22 cellular contexts compared by ENCODE assay signal in the genomic region with DNA sequence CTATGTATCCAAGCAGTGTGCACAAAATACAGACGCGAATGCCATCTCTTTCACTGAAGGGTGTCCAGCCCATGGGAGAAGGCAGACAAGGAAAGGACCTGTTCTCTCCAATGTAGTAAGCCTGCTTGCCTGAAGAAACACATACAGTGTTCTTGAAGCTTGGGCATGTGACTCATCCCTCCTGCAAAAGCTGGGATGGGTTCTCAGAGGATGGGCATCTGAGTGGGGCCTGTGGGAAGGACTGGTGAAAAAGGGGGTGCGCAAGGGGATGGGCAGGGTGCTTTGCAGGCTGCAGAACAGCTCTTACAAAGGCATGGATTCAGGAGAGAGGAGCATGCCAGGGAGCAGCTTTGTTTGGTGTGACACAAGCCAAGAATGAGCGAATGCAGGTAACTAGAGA.
DNase-seq lines count a peak whose midpoint lies in the region; ATAC-seq and TF ChIP-seq lines count a peak whose summit lies in the region.
"Had no signal": no experiment of that assay in that cellular context is flagged by ENCODE, and none has a peak within 500 bp of the region (broad histone marks: within the 10 kb centered on the region; RNA-seq: fewer than 3 reads in every experiment).

No MANE protein-coding gene starts in this region.

- peak overlapping the region; percentile 55 for H3K27ac Mint-ChIP-seq in activated naive CD4-positive, alpha-beta T cell treated with anti-CD3 and anti-CD28 coated beads for 36 hours
- no peak overlapping the region for H3K27ac Mint-ChIP-seq in activated naive CD4-positive, alpha-beta T cell treated with anti-CD3 and anti-CD28 coated beads, Interleukin-2, amount 10 ng/mL, durations not matched to agents 7 days and 5 days
- H3K27ac Mint-ChIP-seq in T-helper 17 cell, result peak overlapping the region; percentile 100
- H3K27ac Mint-ChIP-seq in stimulated activated effector memory CD8-positive, alpha-beta T cell treated with anti-CD3 and anti-CD28 coated beads, Interleukin-12 subunit alpha, Interleukin-12 subunit beta, amount 100 ng/mL, for 72 hours, result peak overlapping the region; percentile 89

- peaks cover 19% of the 10 kb centered on the region for H3K79me2 ChIP-seq in smooth muscle cell (ENCODE audit: low read depth)

- H3K4me1 ChIP-seq in gastroesophageal sphincter, result peaks cover 0 to 41% (median 5%) of the 10 kb centered on the region in 3 donors
- peaks cover 18% of the 10 kb centered on the region for H3K4me1 ChIP-seq in smooth muscle cell (ENCODE audit: low read depth)
- H3K4me1 ChIP-seq: pancreas had no signal

- TF ChIP-seq CTCF in gastroesophageal sphincter (IDR thresholded peaks at IDR 0.05), result no peak
- no peak for TF ChIP-seq CTCF in smooth muscle cell (IDR thresholded peaks at IDR 0.05; ENCODE audit: borderline replicate concordance, insufficient read depth, poor library complexity, severe bottlenecking)

- H3K36me3 Mint-ChIP-seq in activated naive CD4-positive, alpha-beta T cell treated with anti-CD3 and anti-CD28 coated beads for 36 hours (ENCODE audit: low read depth), result peaks cover 43% of the 10 kb centered on the region
- peaks cover 64% of the 10 kb centered on the region for H3K36me3 Mint-ChIP-seq in activated naive CD4-positive, alpha-beta T cell treated with anti-CD3 and anti-CD28 coated beads, Interleukin-2, amount 10 ng/mL, durations not matched to agents 7 days and 5 days
- peaks cover 11% of the 10 kb centered on the region for H3K36me3 Mint-ChIP-seq in T-helper 17 cell (ENCODE audit: low read depth)
- H3K36me3 Mint-ChIP-seq in stimulated activated effector memory CD8-positive, alpha-beta T cell treated with anti-CD3 and anti-CD28 coated beads, Interleukin-12 subunit alpha, Interleukin-12 subunit beta, amount 100 ng/mL, for 72 hours, result peaks cover 95% of the 10 kb centered on the region

- H3K9me3 Mint-ChIP-seq in activated naive CD4-positive, alpha-beta T cell treated with anti-CD3 and anti-CD28 coated beads for 36 hours, result no peaks in the 10 kb centered on the region
- H3K9me3 Mint-ChIP-seq in activated naive CD4-positive, alpha-beta T cell treated with anti-CD3 and anti-CD28 coated beads, Interleukin-2, amount 10 ng/mL, durations not matched to agents 7 days and 5 days, result no peaks in the 10 kb centered on the region
- H3K9me3 Mint-ChIP-seq in stimulated activated effector memory CD8-positive, alpha-beta T cell treated with anti-CD3 and anti-CD28 coated beads, Interleukin-12 subunit alpha, Interleukin-12 subunit beta, amount 100 ng/mL, for 72 hours, result no peaks in the 10 kb centered on the region
- H3K9me3 Mint-ChIP-seq: WTC11 had no signal

- no peak overlapping the region for H3K4me2 ChIP-seq in smooth muscle cell

- TF ChIP-seq POLR2A in gastroesophageal sphincter (IDR thresholded peaks at IDR 0.05), result no peak

- H3K4me3 ChIP-seq in gastroesophageal sphincter, result no peak overlapping the region
- no peak overlapping the region for H3K4me3 ChIP-seq in smooth muscle cell
- H3K4me3 ChIP-seq: K562, pancreas, Peyer's patch had no signal

- 71 to 97% methylated on average over 1 to 4 of the region's 4 CpGs for WGBS in gastroesophageal sphincter (ENCODE audit: low coverage in 1 of 2), 2 donors
- WGBS in smooth muscle cell (ENCODE audit: low lambda C conversion rate), result over 99% methylated on average over 4 of the region's 4 CpGs

- peaks cover 84% of the 10 kb centered on the region for H3K4me1 Mint-ChIP-seq in activated naive CD4-positive, alpha-beta T cell treated with anti-CD3 and anti-CD28 coated beads for 36 hours (ENCODE audit: low read depth)
- H3K4me1 Mint-ChIP-seq in activated naive CD4-positive, alpha-beta T cell treated with anti-CD3 and anti-CD28 coated beads, Interleukin-2, amount 10 ng/mL, durations not matched to agents 7 days and 5 days, result peaks cover 71% of the 10 kb centered on the region
- peaks cover 58% of the 10 kb centered on the region for H3K4me1 Mint-ChIP-seq in T-helper 17 cell
- peaks cover 90% of the 10 kb centered on the region for H3K4me1 Mint-ChIP-seq in stimulated activated effector memory CD8-positive, alpha-beta T cell treated with anti-CD3 and anti-CD28 coated beads, Interleukin-12 subunit alpha, Interleukin-12 subunit beta, amount 100 ng/mL, for 72 hours

- H3K27ac ChIP-seq in gastroesophageal sphincter (no peak overlapping the region), smooth muscle cell (ENCODE audit: low read depth) (no peak overlapping the region)
- H3K27ac ChIP-seq: pancreas had no signal

- no peaks in the 10 kb centered on the region for H3F3A ChIP-seq in smooth muscle cell (ENCODE audit: low read depth)

- DNase-seq in activated naive CD4-positive, alpha-beta T cell treated with anti-CD3 and anti-CD28 coated beads for 36 hours, result no peak
- no peak for DNase-seq in activated naive CD4-positive, alpha-beta T cell treated with anti-CD3 and anti-CD28 coated beads, Interleukin-2, amount 10 ng/mL, durations not matched to agents 7 days and 5 days
- no peak for DNase-seq in T-helper 17 cell
- DNase-seq in stimulated activated effector memory CD8-positive, alpha-beta T cell treated with anti-CD3 and anti-CD28 coated beads, Interleukin-12 subunit alpha, Interleukin-12 subunit beta, amount 100 ng/mL, for 72 hours (ENCODE audit: low spot score in 2 of 2), result no peak
- DNase-seq in smooth muscle cell (lab: John Stamatoyannopoulos, UW; ENCODE audit: unreplicated experiment), result no peak
- DNase-seq in T-helper 2 cell, result no peak
- DNase-seq in effector CD8-positive, alpha-beta T cell (lab: John Stamatoyannopoulos, UW), result no peak
- DNase-seq: activated T-cell treated with anti-CD3 and anti-CD28 coated beads for 4 hours; aorta; kidney; midbrain; NCI-H1105; NCI-H2171; NCI-H82; pancreas; Peyer's patch; stimulated activated CD4-positive, alpha-beta T cell treated with anti-CD3 and anti-CD28 coated beads, Interleukin-12 subunit alpha, Interleukin-12 subunit beta, amount 100 ng/mL, for 4 hours; stimulated activated naive CD8-positive, alpha-beta T cell treated with anti-CD3 and anti-CD28 coated beads, Interleukin-15, Interleukin-2, amounts not matched to agents 100 U/mL and 50 U/mL, for 24 hours had no signal

- H3K27me3 Mint-ChIP-seq in activated naive CD4-positive, alpha-beta T cell treated with anti-CD3 and anti-CD28 coated beads for 36 hours (ENCODE audit: low read depth), result no peaks in the 10 kb centered on the region
- no peaks in the 10 kb centered on the region for H3K27me3 Mint-ChIP-seq in activated naive CD4-positive, alpha-beta T cell treated with anti-CD3 and anti-CD28 coated beads, Interleukin-2, amount 10 ng/mL, durations not matched to agents 7 days and 5 days
- H3K27me3 Mint-ChIP-seq in T-helper 17 cell, result no peaks in the 10 kb centered on the region

- peaks cover 50% of the 10 kb centered on the region for H4K20me1 ChIP-seq in smooth muscle cell (ENCODE audit: low read depth)

- H2AFZ ChIP-seq in smooth muscle cell (ENCODE audit: low read depth), result no peak overlapping the region

- CTCF ChIA-PET in activated naive CD4-positive, alpha-beta T cell treated with anti-CD3 and anti-CD28 coated beads for 36 hours (lab: Charles Lee), result no interaction called here
- CTCF ChIA-PET in activated naive CD4-positive, alpha-beta T cell treated with anti-CD3 and anti-CD28 coated beads, Interleukin-2, amount 10 ng/mL, durations not matched to agents 7 days and 5 days (lab: Charles Lee), result no interaction called here

- no peak for ATAC-seq in T-helper 17 cell
- peak; percentile 37 for ATAC-seq in gastroesophageal sphincter
- no peak for ATAC-seq in stimulated activated effector memory CD8-positive, alpha-beta T cell treated with anti-CD3 and anti-CD28 coated beads, Interleukin-12 subunit alpha, Interleukin-12 subunit beta, amount 100 ng/mL, for 72 hours
- ATAC-seq: esophagus mucosa; K562; pancreas; stimulated activated naive CD8-positive, alpha-beta T cell treated with anti-CD3 and anti-CD28 coated beads, Interleukin-15, Interleukin-2, amounts not matched to agents 100 U/mL and 50 U/mL, for 24 hours; WTC11 had no signal

- H3K36me3 ChIP-seq in gastroesophageal sphincter (no peaks in the 10 kb centered on the region), smooth muscle cell (ENCODE audit: low read depth) (no peaks in the 10 kb centered on the region)
- H3K36me3 ChIP-seq: pancreas, Peyer's patch had no signal

- TF ChIP-seq EP300 in gastroesophageal sphincter (IDR thresholded peaks at IDR 0.05), result no peak

- H3K9me3 ChIP-seq in T-helper 17 cell (ENCODE audit: control insufficient read depth, low read length, poor library complexity, severe bottlenecking) (no peaks in the 10 kb centered on the region), gastroesophageal sphincter (no peaks in the 10 kb centered on the region), smooth muscle cell (replicated peaks; ENCODE audit: low read depth) (no peaks in the 10 kb centered on the region)
- H3K9me3 ChIP-seq: pancreas, Peyer's patch had no signal

- H3K4me3 Mint-ChIP-seq in activated naive CD4-positive, alpha-beta T cell treated with anti-CD3 and anti-CD28 coated beads for 36 hours, result no peak overlapping the region
- H3K4me3 Mint-ChIP-seq in activated naive CD4-positive, alpha-beta T cell treated with anti-CD3 and anti-CD28 coated beads, Interleukin-2, amount 10 ng/mL, durations not matched to agents 7 days and 5 days, result no peak overlapping the region
- peak overlapping the region; percentile 59 for H3K4me3 Mint-ChIP-seq in T-helper 17 cell
- H3K4me3 Mint-ChIP-seq in stimulated activated effector memory CD8-positive, alpha-beta T cell treated with anti-CD3 and anti-CD28 coated beads, Interleukin-12 subunit alpha, Interleukin-12 subunit beta, amount 100 ng/mL, for 72 hours, result no peak overlapping the region
- H3K4me3 Mint-ChIP-seq: WTC11 had no signal

- no peaks in the 10 kb centered on the region for H3K27me3 ChIP-seq in gastroesophageal sphincter
- H3K27me3 ChIP-seq in smooth muscle cell (ENCODE audit: low read depth), result no peaks in the 10 kb centered on the region
- H3K27me3 ChIP-seq: pancreas, Peyer's patch had no signal

- no peak overlapping the region for H3K9ac ChIP-seq in smooth muscle cell (ENCODE audit: low read depth)

- intact Hi-C loops in activated naive CD4-positive, alpha-beta T cell treated with anti-CD3 and anti-CD28 coated beads for 36 hours (cut with micrococcal nuclease), result no loop called here
